ENCODE assay signal across 8 cellular contexts in the genomic region with DNA sequence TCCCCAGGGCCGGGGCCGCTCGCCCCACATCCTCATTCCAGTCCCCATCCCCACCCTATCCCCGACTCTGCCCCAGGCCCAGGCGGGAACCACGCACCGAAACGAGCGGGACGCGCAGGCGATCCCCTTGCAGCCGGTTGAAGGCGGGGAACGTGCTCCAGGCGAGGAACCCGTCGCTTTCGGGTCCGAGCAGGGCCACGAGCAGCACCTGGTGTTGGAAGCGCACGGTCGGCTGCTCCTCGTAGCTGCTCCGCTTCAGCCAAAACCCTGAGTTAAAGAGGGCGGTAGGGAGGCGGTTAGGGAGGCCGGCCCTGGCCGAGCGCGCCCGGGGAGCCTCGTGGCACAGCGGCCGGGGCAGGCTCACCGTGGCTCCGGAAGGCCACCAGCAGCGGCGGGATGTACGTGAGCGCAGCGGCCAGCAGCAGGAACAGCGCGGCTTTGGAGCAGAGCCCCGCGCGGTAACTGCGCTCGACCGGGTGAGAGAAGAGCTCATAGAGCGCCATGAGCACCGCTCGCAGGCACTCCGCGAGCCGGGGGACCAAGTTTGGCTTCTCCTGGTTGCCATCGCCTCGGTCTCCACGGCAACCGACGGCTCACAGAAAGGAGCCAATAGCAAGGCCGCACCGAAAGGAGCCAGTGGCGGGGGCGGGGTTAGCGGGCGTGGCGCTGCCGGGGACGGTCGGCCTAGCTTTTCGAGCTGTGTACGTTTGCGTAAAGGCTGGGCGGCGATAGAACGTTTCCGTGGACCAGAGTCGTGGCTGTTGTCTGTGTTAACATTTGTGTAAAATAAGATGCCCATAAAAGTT. TPM values are rescaled to one million over a fixed set of nuclear protein-coding genes. Genes with fewer than 3 reads are reported as not detected.
DNase-seq lines count a peak whose midpoint lies in the region; ATAC-seq and TF ChIP-seq lines count a peak whose summit lies in the region.

A gene with protein sequence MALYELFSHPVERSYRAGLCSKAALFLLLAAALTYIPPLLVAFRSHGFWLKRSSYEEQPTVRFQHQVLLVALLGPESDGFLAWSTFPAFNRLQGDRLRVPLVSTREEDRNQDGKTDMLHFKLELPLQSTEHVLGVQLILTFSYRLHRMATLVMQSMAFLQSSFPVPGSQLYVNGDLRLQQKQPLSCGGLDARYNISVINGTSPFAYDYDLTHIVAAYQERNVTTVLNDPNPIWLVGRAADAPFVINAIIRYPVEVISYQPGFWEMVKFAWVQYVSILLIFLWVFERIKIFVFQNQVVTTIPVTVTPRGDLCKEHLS (minus strand): TSS at position 546 of the 806 bp plus-strand sequence. CDS start 43 bp downstream, at position 503.

- POLR2A ChIA-PET in RWPE1 (lab: Yijun Ruan, JAX; ENCODE audit: low non-redundant PET): interaction anchor here (0.5 kb wide), 1 partner anchor 32 kb away, joined by 10 read pairs; no protein-coding TSS in a partner anchor

- CTCF ChIA-PET in RWPE1 (lab: Yijun Ruan, JAX): interaction anchor here (0.7 to 1.5 kb wide), 2 partner anchors 54 to 91 kb away, joined by 4 to 6 read pairs; no protein-coding TSS in a partner anchor

- H3K36me3 Mint-ChIP-seq in nephron (ENCODE audit: low read depth): no peaks in the 10 kb centered on the region

- DNase-seq in Daoy (ENCODE audit: low read depth) (peak; percentile 96), KG1 (lab: John Stamatoyannopoulos, UW) (peak; percentile 39), RWPE1 (ENCODE audit: low spot score) (peak; percentile 97), fibroblast of the aortic adventitia (ENCODE audit: low read depth) (peak; percentile 89)
- DNase-seq in activated T-helper 9 cell treated with anti-CD3 and anti-CD28 coated beads, Interleukin-2, amount 50 U/mL, for 16 hours (ENCODE audit: low read depth): peak; percentile 96
- DNase-seq in stimulated activated naive CD8-positive, alpha-beta T cell treated with anti-CD3 and anti-CD28 coated beads, Interleukin-15, Interleukin-2, amounts not matched to agents 100 U/mL and 50 U/mL, for 24 hours: peak; percentile 98

- TF ChIP-seq CTCF in RWPE1 (conservative IDR thresholded peaks at IDR 0.05; ENCODE audit: low read depth): no peak
- no peak for TF ChIP-seq CTCF in fibroblast of the aortic adventitia (IDR thresholded peaks at IDR 0.05; ENCODE audit: insufficient read depth, low read length)
- no peak for TF ChIP-seq CTCF in nephron (IDR thresholded peaks at IDR 0.05; ENCODE audit: unreplicated experiment in 3 of 3)

- H3K9me3 Mint-ChIP-seq in nephron: no peaks in the 10 kb centered on the region

- peak within 1 kb of the TSS; percentile 86 for H3K27ac ChIP-seq in RWPE1

- H3K4me3 ChIP-seq in fibroblast of the aortic adventitia (ENCODE audit: low read depth, low read length): peak within 1 kb of the TSS; percentile 81

- no peaks in the 10 kb centered on the region for H3K27me3 Mint-ChIP-seq in nephron (ENCODE audit: low read depth)

- H3K27ac Mint-ChIP-seq in nephron: peak within 1 kb of the TSS; percentile 83 to 98 (median 88)

- peaks cover 22% of the 10 kb centered on the region for H3K4me1 Mint-ChIP-seq in nephron

- peak within 1 kb of the TSS; percentile 98 to 99 (median 98) for H3K4me3 Mint-ChIP-seq in nephron

- peak; percentile 97 for ATAC-seq in GM21737 (IDR thresholded peaks at IDR 0.05; ENCODE audit: unreplicated experiment)
- peak; percentile 96 for ATAC-seq in stimulated activated naive CD8-positive, alpha-beta T cell treated with anti-CD3 and anti-CD28 coated beads, Interleukin-15, Interleukin-2, amounts not matched to agents 100 U/mL and 50 U/mL, for 24 hours

RNA-seq across cellular contexts. Expression of the gene that starts here (rescaled TPM):
- 7.6 and 7.7 TPM in 2 replicates for total RNA-seq in Daoy (2014; rRNA removed; shearing (Covaris generic))
- 6.4 and 13.9 TPM in 2 replicates for total RNA-seq in fibroblast of the aortic adventitia (ENCODE audit: low replicate concordance)

Comparison
In these comparisons a context has a peak if more than half of its experiments do, and no peak if none do; other contexts are left out.
1. Peak in every context shown above with its lines: DNase-seq, ATAC-seq, H3K4me3 ChIP-seq and H3K27ac ChIP-seq.
2. DNase-seq: peak in every context shown above with its lines; median percentile 98 in stimulated activated naive CD8-positive, alpha-beta T cell treated with anti-CD3 and anti-CD28 coated beads, Interleukin-15, Interleukin-2, amounts not matched to agents 100 U/mL and 50 U/mL, for 24 hours; 97 in RWPE1; 96 in Daoy; 96 in activated T-helper 9 cell treated with anti-CD3 and anti-CD28 coated beads, Interleukin-2, amount 50 U/mL, for 16 hours; 89 in fibroblast of the aortic adventitia; 39 in KG1.